19 cellular contexts compared by ENCODE assay signal in genomic region chr1:162694911-162695310, GRCh38.
"Had no signal": no experiment of that assay in that cellular context is flagged by ENCODE, and none has a peak within 500 bp of the region (broad histone marks: within the 10 kb centered on the region; RNA-seq: fewer than 3 reads in every experiment).

No MANE protein-coding gene starts in this region.

- H3K27ac ChIP-seq: ascending aorta, colonic mucosa had no signal

- H3K36me3 ChIP-seq: ascending aorta, colonic mucosa had no signal

- H3K4me1 ChIP-seq: colonic mucosa had no signal

- H3K4me3 ChIP-seq: ascending aorta, colonic mucosa, lung, skin epidermis, testis had no signal

- H3K27me3 ChIP-seq: ascending aorta, colonic mucosa, testis had no signal

- H3K27ac Mint-ChIP-seq: activated CD8-positive, alpha-beta T cell treated with anti-CD3 and anti-CD28 coated beads for 36 hours; activated naive CD4-positive, alpha-beta T cell treated with anti-CD3 and anti-CD28 coated beads, Interleukin-2, amount 10 ng/mL, durations not matched to agents 7 days and 5 days; activated naive CD8-positive, alpha-beta T cell treated with anti-CD3 and anti-CD28 coated beads, Interleukin-2, amount 50 U/mL, for 24 hours; activated T-cell treated with anti-CD3 and anti-CD28 coated beads, Interleukin-2, amount 50 U/mL, for 24 hours; mesothelial cell of epicardium; stimulated activated naive CD8-positive, alpha-beta T cell treated with anti-CD3 and anti-CD28 coated beads, Interleukin-15, Interleukin-2, amounts not matched to agents 100 ng/mL and 50 ng/mL, for 24 hours; T-cell had no signal

- H3K9me3 Mint-ChIP-seq: activated CD8-positive, alpha-beta T cell treated with anti-CD3 and anti-CD28 coated beads for 36 hours; activated naive CD4-positive, alpha-beta T cell treated with anti-CD3 and anti-CD28 coated beads, Interleukin-2, amount 10 ng/mL, durations not matched to agents 7 days and 5 days; activated naive CD8-positive, alpha-beta T cell treated with anti-CD3 and anti-CD28 coated beads, Interleukin-2, amount 50 U/mL, for 24 hours; activated T-cell treated with anti-CD3 and anti-CD28 coated beads, Interleukin-2, amount 50 U/mL, for 24 hours; central memory CD8-positive, alpha-beta T cell; mesothelial cell of epicardium; stimulated activated naive CD8-positive, alpha-beta T cell treated with anti-CD3 and anti-CD28 coated beads, Interleukin-15, Interleukin-2, amounts not matched to agents 100 ng/mL and 50 ng/mL, for 24 hours; T-cell had no signal

- H3K4me3 Mint-ChIP-seq: activated CD8-positive, alpha-beta T cell treated with anti-CD3 and anti-CD28 coated beads for 36 hours; activated naive CD4-positive, alpha-beta T cell treated with anti-CD3 and anti-CD28 coated beads, Interleukin-2, amount 10 ng/mL, durations not matched to agents 7 days and 5 days; activated naive CD8-positive, alpha-beta T cell treated with anti-CD3 and anti-CD28 coated beads, Interleukin-2, amount 50 U/mL, for 24 hours; activated T-cell treated with anti-CD3 and anti-CD28 coated beads, Interleukin-2, amount 50 U/mL, for 24 hours; central memory CD8-positive, alpha-beta T cell; mesothelial cell of epicardium; stimulated activated naive CD8-positive, alpha-beta T cell treated with anti-CD3 and anti-CD28 coated beads, Interleukin-15, Interleukin-2, amounts not matched to agents 100 ng/mL and 50 ng/mL, for 24 hours; T-cell had no signal

- DNase-seq: activated CD4-positive, alpha-beta T cell treated with anti-CD3 and anti-CD28 coated beads for 48 hours; activated CD4-positive, CD25-positive, alpha-beta regulatory T cell; activated CD8-positive, alpha-beta T cell treated with anti-CD3 and anti-CD28 coated beads for 36 hours; activated naive CD4-positive, alpha-beta T cell treated with anti-CD3 and anti-CD28 coated beads, Interleukin-2, amount 10 ng/mL, durations not matched to agents 7 days and 5 days; activated naive CD8-positive, alpha-beta T cell treated with anti-CD3 and anti-CD28 coated beads, Interleukin-2, amount 50 U/mL, for 24 hours; activated T-cell treated with anti-CD3 and anti-CD28 coated beads, Interleukin-2, amount 50 U/mL, for 24 hours; colonic mucosa; erythroblast; head of caudate nucleus; T-cell; T-helper 9 cell; testis had no signal

- ATAC-seq: activated CD8-positive, alpha-beta T cell treated with anti-CD3 and anti-CD28 coated beads for 36 hours; activated naive CD8-positive, alpha-beta T cell treated with anti-CD3 and anti-CD28 coated beads, Interleukin-2, amount 50 U/mL, for 24 hours; SK-N-SH treated with all-trans-retinoic acid at 6 μM for 48 hours; T-cell had no signal

- H3K36me3 Mint-ChIP-seq: activated naive CD4-positive, alpha-beta T cell treated with anti-CD3 and anti-CD28 coated beads, Interleukin-2, amount 10 ng/mL, durations not matched to agents 7 days and 5 days; mesothelial cell of epicardium; T-cell had no signal

- H3K4me1 Mint-ChIP-seq: activated naive CD4-positive, alpha-beta T cell treated with anti-CD3 and anti-CD28 coated beads, Interleukin-2, amount 10 ng/mL, durations not matched to agents 7 days and 5 days; activated naive CD8-positive, alpha-beta T cell treated with anti-CD3 and anti-CD28 coated beads, Interleukin-2, amount 50 U/mL, for 24 hours; central memory CD8-positive, alpha-beta T cell; T-cell had no signal

- H3K9me3 ChIP-seq: ascending aorta, colonic mucosa, testis had no signal
